Comparison of ENCODE assay signal across 23 cellular contexts in genomic region chr12:96183734-96184370, GRCh38.
"Had no signal": no experiment of that assay in that cellular context is flagged by ENCODE, and none has a peak within 500 bp of the region (broad histone marks: within the 10 kb centered on the region; RNA-seq: fewer than 3 reads in every experiment).

No MANE protein-coding gene starts in this region.

- H3K4me3 Mint-ChIP-seq: activated B cell treated with CpG ODN at 0.5 μM for 24 hours; activated CD4-positive, alpha-beta T cell treated with anti-CD3 and anti-CD28 coated beads, Interleukin-2, amount 10 ng/mL, durations not matched to agents 24 days and 14 days; activated CD8-positive, alpha-beta T cell treated with anti-CD3 and anti-CD28 coated beads, Interleukin-2, amount 10 ng/mL, durations not matched to agents 7 days and 5 days; activated naive CD4-positive, alpha-beta T cell treated with anti-CD3 and anti-CD28 coated beads, Interleukin-2, amount 10 ng/mL, durations not matched to agents 7 days and 5 days; activated naive CD8-positive, alpha-beta T cell treated with anti-CD3 and anti-CD28 coated beads, Interleukin-2, amount 50 U/mL, for 24 hours; activated T-cell treated with anti-CD3 and anti-CD28 coated beads, Interleukin-2, amount 50 U/mL, for 4 hours; brain; endodermal cell; nephron; stimulated activated naive B cell treated with anti-CD40 and anti-IgM and Interleukin-4, amounts not matched to agents 10 μg/mL and 1 μg/mL and 100 μg/mL, for 72 hours had no signal

- DNase-seq: activated B cell treated with CpG ODN at 0.5 μM for 24 hours; activated CD4-positive, alpha-beta T cell treated with anti-CD3 and anti-CD28 coated beads, Interleukin-2, amount 10 ng/mL, durations not matched to agents 24 days and 14 days; activated CD8-positive, alpha-beta T cell treated with anti-CD3 and anti-CD28 coated beads, Interleukin-2, amount 10 ng/mL, durations not matched to agents 7 days and 5 days; activated effector memory CD4-positive, alpha-beta T cell treated with Interleukin-2 at 50 U/mL for 16 hours; activated naive CD4-positive, alpha-beta T cell treated with anti-CD3 and anti-CD28 coated beads, Interleukin-2, amount 10 ng/mL, durations not matched to agents 7 days and 5 days; activated naive CD8-positive, alpha-beta T cell treated with anti-CD3 and anti-CD28 coated beads, Interleukin-2, amount 50 U/mL, for 24 hours; activated T-cell treated with anti-CD3 and anti-CD28 coated beads, Interleukin-2, amount 50 U/mL, for 4 hours; anterior cingulate cortex; central memory CD4-positive, alpha-beta T cell; colonic mucosa; endodermal cell; foreskin melanocyte; glutamatergic neuron; hypothalamus; nucleus accumbens; sigmoid colon; stimulated activated CD4-positive, alpha-beta T cell treated with anti-CD3 and anti-CD28 coated beads, Interleukin-4, amount 100 ng/mL, for 4 hours; stimulated activated naive B cell treated with anti-CD40 and anti-IgM and Interleukin-4, amounts not matched to agents 10 μg/mL and 1 μg/mL and 100 μg/mL, for 72 hours; thyroid gland had no signal

- H3K27ac Mint-ChIP-seq: activated B cell treated with CpG ODN at 0.5 μM for 24 hours; activated CD4-positive, alpha-beta T cell treated with anti-CD3 and anti-CD28 coated beads, Interleukin-2, amount 10 ng/mL, durations not matched to agents 24 days and 14 days; activated CD8-positive, alpha-beta T cell treated with anti-CD3 and anti-CD28 coated beads, Interleukin-2, amount 10 ng/mL, durations not matched to agents 7 days and 5 days; activated naive CD4-positive, alpha-beta T cell treated with anti-CD3 and anti-CD28 coated beads, Interleukin-2, amount 10 ng/mL, durations not matched to agents 7 days and 5 days; activated naive CD8-positive, alpha-beta T cell treated with anti-CD3 and anti-CD28 coated beads, Interleukin-2, amount 50 U/mL, for 24 hours; brain; endodermal cell; nephron; stimulated activated naive B cell treated with anti-CD40 and anti-IgM and Interleukin-4, amounts not matched to agents 10 μg/mL and 1 μg/mL and 100 μg/mL, for 72 hours had no signal

- FAIRE-seq: keratinocyte had no signal

- H3K27ac ChIP-seq: colonic mucosa, sigmoid colon, thyroid gland had no signal

- ATAC-seq: activated CD8-positive, alpha-beta T cell treated with anti-CD3 and anti-CD28 coated beads, Interleukin-2, amount 10 ng/mL, durations not matched to agents 7 days and 5 days; activated naive CD8-positive, alpha-beta T cell treated with anti-CD3 and anti-CD28 coated beads, Interleukin-2, amount 50 U/mL, for 24 hours; stimulated activated naive B cell treated with anti-CD40 and anti-IgM and Interleukin-4, amounts not matched to agents 10 μg/mL and 1 μg/mL and 100 μg/mL, for 72 hours had no signal

- H3K4me1 Mint-ChIP-seq: brain, endodermal cell had no signal

- H3K9me3 Mint-ChIP-seq: endodermal cell had no signal

- H3K4me3 ChIP-seq: colonic mucosa, lung, sigmoid colon, thyroid gland had no signal

- H3K27me3 Mint-ChIP-seq: activated B cell treated with CpG ODN at 0.5 μM for 24 hours; activated CD4-positive, alpha-beta T cell treated with anti-CD3 and anti-CD28 coated beads, Interleukin-2, amount 10 ng/mL, durations not matched to agents 24 days and 14 days; activated naive CD4-positive, alpha-beta T cell treated with anti-CD3 and anti-CD28 coated beads, Interleukin-2, amount 10 ng/mL, durations not matched to agents 7 days and 5 days; activated naive CD8-positive, alpha-beta T cell treated with anti-CD3 and anti-CD28 coated beads, Interleukin-2, amount 50 U/mL, for 24 hours; stimulated activated naive B cell treated with anti-CD40 and anti-IgM and Interleukin-4, amounts not matched to agents 10 μg/mL and 1 μg/mL and 100 μg/mL, for 72 hours had no signal

- H3K36me3 ChIP-seq: colonic mucosa, sigmoid colon, thyroid gland had no signal

- H3K27me3 ChIP-seq: colonic mucosa, sigmoid colon, thyroid gland had no signal

- H3K9me3 ChIP-seq: colonic mucosa, sigmoid colon, thyroid gland had no signal

- H3K4me1 ChIP-seq: colonic mucosa had no signal

- H3K36me3 Mint-ChIP-seq: brain had no signal
